Comparison of ENCODE assay signal across 8 cellular contexts in genomic region chr3:122576174-122576940, GRCh38. TPM values are rescaled to one million over a fixed set of nuclear protein-coding genes. Genes with fewer than 3 reads are reported as not detected.
A peak's percentile ranks its signal among the peaks of the same experiment; 100 is the strongest.
DNase-seq lines count a peak whose midpoint lies in the region; ATAC-seq and TF ChIP-seq lines count a peak whose summit lies in the region.

No MANE protein-coding gene starts in this region.

- ATAC-seq in HG03064 (IDR thresholded peaks at IDR 0.05; ENCODE audit: low read depth, unreplicated experiment), result peak; percentile 84

- no peak for TF ChIP-seq CTCF in glutamatergic neuron (IDR thresholded peaks at IDR 0.05; ENCODE audit: partially characterized antibody, unreplicated experiment)

- peaks cover 67% of the 10 kb centered on the region for H3K4me1 Mint-ChIP-seq in activated CD4-positive, alpha-beta memory T cell treated with anti-CD3 and anti-CD28 coated beads, Interleukin-2, amount 10 ng/mL, durations not matched to agents 7 days and 5 days
- H3K4me1 Mint-ChIP-seq in glutamatergic neuron (ENCODE audit: low read depth, unreplicated experiment), result peaks cover 2% of the 10 kb centered on the region

- CTCF ChIA-PET in activated CD4-positive, alpha-beta memory T cell treated with anti-CD3 and anti-CD28 coated beads, Interleukin-2, amount 10 ng/mL, durations not matched to agents 7 days and 5 days (lab: Charles Lee), result interaction anchor here (1.3 to 2.8 kb wide), 3 partner anchors 15 to 103 kb away, joined by 3 to 23 read pairs (median 13); no protein-coding TSS in a partner anchor

- H3K9me3 Mint-ChIP-seq in activated CD4-positive, alpha-beta memory T cell treated with anti-CD3 and anti-CD28 coated beads, Interleukin-2, amount 10 ng/mL, durations not matched to agents 7 days and 5 days, result peaks cover 2% of the 10 kb centered on the region
- peaks cover 4% of the 10 kb centered on the region for H3K9me3 Mint-ChIP-seq in glutamatergic neuron (ENCODE audit: unreplicated experiment)

- peak overlapping the region; percentile 64 for H3K27ac Mint-ChIP-seq in activated CD4-positive, alpha-beta memory T cell treated with anti-CD3 and anti-CD28 coated beads, Interleukin-2, amount 10 ng/mL, durations not matched to agents 7 days and 5 days
- no peak overlapping the region for H3K27ac Mint-ChIP-seq in glutamatergic neuron (ENCODE audit: unreplicated experiment)

- H3K36me3 Mint-ChIP-seq in activated CD4-positive, alpha-beta memory T cell treated with anti-CD3 and anti-CD28 coated beads, Interleukin-2, amount 10 ng/mL, durations not matched to agents 7 days and 5 days (ENCODE audit: low read depth), result peaks cover 73% of the 10 kb centered on the region
- H3K36me3 Mint-ChIP-seq in glutamatergic neuron (ENCODE audit: unreplicated experiment), result peaks cover 2% of the 10 kb centered on the region

- H3K27me3 Mint-ChIP-seq in activated CD4-positive, alpha-beta memory T cell treated with anti-CD3 and anti-CD28 coated beads, Interleukin-2, amount 10 ng/mL, durations not matched to agents 7 days and 5 days, result no peaks in the 10 kb centered on the region
- no peaks in the 10 kb centered on the region for H3K27me3 Mint-ChIP-seq in glutamatergic neuron (ENCODE audit: unreplicated experiment)

- DNase-seq in activated naive CD4-positive, alpha-beta T cell treated with Interleukin-2 at 50 U/mL for 16 hours, result peak; percentile 67
- DNase-seq in activated naive CD4-positive, alpha-beta T cell (lab: John Stamatoyannopoulos, UW), result no peak
- no peak for DNase-seq in activated CD4-positive, alpha-beta memory T cell treated with anti-CD3 and anti-CD28 coated beads, Interleukin-2, amount 10 ng/mL, durations not matched to agents 7 days and 5 days
- DNase-seq in stimulated activated CD4-positive, alpha-beta T cell treated with anti-CD3 and anti-CD28 coated beads, Interleukin-4, amount 100 ng/mL, for 1 hour, result peak; percentile 22
- no peak for DNase-seq in glutamatergic neuron
- no peak for DNase-seq in OCI-M2 (lab: John Stamatoyannopoulos, UW; ENCODE audit: unreplicated experiment)
- no peak for DNase-seq in activated CD4-positive, CD25-positive, alpha-beta regulatory T cell treated with anti-CD3 and anti-CD28 coated beads, Interleukin-2, amount 50 U/mL, for 72 hours

- POLR2A ChIA-PET in activated CD4-positive, alpha-beta memory T cell treated with anti-CD3 and anti-CD28 coated beads, Interleukin-2, amount 10 ng/mL, durations not matched to agents 7 days and 5 days (lab: Charles Lee), result interaction anchor here (1.2 to 7.6 kb wide), 5 partner anchors 11 to 104 kb away, joined by 4 to 129 read pairs (median 5); partner anchors contain the start of genes DTX3L, PARP14 and PARP9

- H3K4me3 Mint-ChIP-seq in activated CD4-positive, alpha-beta memory T cell treated with anti-CD3 and anti-CD28 coated beads, Interleukin-2, amount 10 ng/mL, durations not matched to agents 7 days and 5 days, result no peak overlapping the region
- H3K4me3 Mint-ChIP-seq in glutamatergic neuron (ENCODE audit: unreplicated experiment), result no peak overlapping the region

RNA-seq across cellular contexts. Expression of gene PARP15, which starts 1.1 kb away (rescaled TPM):
- total RNA-seq in activated CD4-positive, alpha-beta memory T cell treated with anti-CD3 and anti-CD28 coated beads, Interleukin-2, amount 10 ng/mL, durations not matched to agents 7 days and 5 days, result 10 to 100 TPM; 47.2 to 48.2 TPM
- 0.29 TPM for total RNA-seq in glutamatergic neuron (ENCODE audit: unreplicated experiment)

RNA-seq across cellular contexts. Expression of gene DTX3L, which starts 12.2 kb away (rescaled TPM):
- total RNA-seq in activated CD4-positive, alpha-beta memory T cell treated with anti-CD3 and anti-CD28 coated beads, Interleukin-2, amount 10 ng/mL, durations not matched to agents 7 days and 5 days, result 100 to 1,000 TPM; 135 to 144 TPM
- total RNA-seq in glutamatergic neuron (ENCODE audit: unreplicated experiment), result 0.20 TPM

RNA-seq across cellular contexts. Expression of gene PARP9, which starts 12.3 kb away (rescaled TPM):
- total RNA-seq in activated CD4-positive, alpha-beta memory T cell treated with anti-CD3 and anti-CD28 coated beads, Interleukin-2, amount 10 ng/mL, durations not matched to agents 7 days and 5 days, result 100 to 1,000 TPM; 151 to 157 TPM
- 0.27 TPM for total RNA-seq in glutamatergic neuron (ENCODE audit: unreplicated experiment)

Comparison
In these comparisons a context has a peak if more than half of its experiments do, and no peak if none do; other contexts are left out.
1. DNase-seq: peak in activated naive CD4-positive, alpha-beta T cell treated with Interleukin-2 at 50 U/mL for 16 hours (single experiment) and stimulated activated CD4-positive, alpha-beta T cell treated with anti-CD3 and anti-CD28 coated beads, Interleukin-4, amount 100 ng/mL, for 1 hour (single experiment); none in activated naive CD4-positive, alpha-beta T cell (0 of 4), activated CD4-positive, alpha-beta memory T cell treated with anti-CD3 and anti-CD28 coated beads, Interleukin-2, amount 10 ng/mL, durations not matched to agents 7 days and 5 days (single experiment), glutamatergic neuron (single experiment), OCI-M2 (single experiment) and activated CD4-positive, CD25-positive, alpha-beta regulatory T cell treated with anti-CD3 and anti-CD28 coated beads, Interleukin-2, amount 50 U/mL, for 72 hours (single experiment).
2. RNA of gene PARP15, which starts 1.1 kb away (total RNA-seq): 47.2 to 48.2 TPM in activated CD4-positive, alpha-beta memory T cell treated with anti-CD3 and anti-CD28 coated beads, Interleukin-2, amount 10 ng/mL, durations not matched to agents 7 days and 5 days; 0.29 TPM in glutamatergic neuron (single experiment); every median in the first group is over 10 times any median in the second.
3. RNA of gene DTX3L, which starts 12.2 kb away (total RNA-seq): 135 to 144 TPM in activated CD4-positive, alpha-beta memory T cell treated with anti-CD3 and anti-CD28 coated beads, Interleukin-2, amount 10 ng/mL, durations not matched to agents 7 days and 5 days; 0.20 TPM in glutamatergic neuron (single experiment); every median in the first group is over 100 times any median in the second.
4. RNA of gene PARP9, which starts 12.3 kb away (total RNA-seq): 151 to 157 TPM in activated CD4-positive, alpha-beta memory T cell treated with anti-CD3 and anti-CD28 coated beads, Interleukin-2, amount 10 ng/mL, durations not matched to agents 7 days and 5 days; 0.27 TPM in glutamatergic neuron (single experiment); every median in the first group is over 100 times any median in the second.